ENCODE assay signal across 9 cellular contexts in the genomic region with DNA sequence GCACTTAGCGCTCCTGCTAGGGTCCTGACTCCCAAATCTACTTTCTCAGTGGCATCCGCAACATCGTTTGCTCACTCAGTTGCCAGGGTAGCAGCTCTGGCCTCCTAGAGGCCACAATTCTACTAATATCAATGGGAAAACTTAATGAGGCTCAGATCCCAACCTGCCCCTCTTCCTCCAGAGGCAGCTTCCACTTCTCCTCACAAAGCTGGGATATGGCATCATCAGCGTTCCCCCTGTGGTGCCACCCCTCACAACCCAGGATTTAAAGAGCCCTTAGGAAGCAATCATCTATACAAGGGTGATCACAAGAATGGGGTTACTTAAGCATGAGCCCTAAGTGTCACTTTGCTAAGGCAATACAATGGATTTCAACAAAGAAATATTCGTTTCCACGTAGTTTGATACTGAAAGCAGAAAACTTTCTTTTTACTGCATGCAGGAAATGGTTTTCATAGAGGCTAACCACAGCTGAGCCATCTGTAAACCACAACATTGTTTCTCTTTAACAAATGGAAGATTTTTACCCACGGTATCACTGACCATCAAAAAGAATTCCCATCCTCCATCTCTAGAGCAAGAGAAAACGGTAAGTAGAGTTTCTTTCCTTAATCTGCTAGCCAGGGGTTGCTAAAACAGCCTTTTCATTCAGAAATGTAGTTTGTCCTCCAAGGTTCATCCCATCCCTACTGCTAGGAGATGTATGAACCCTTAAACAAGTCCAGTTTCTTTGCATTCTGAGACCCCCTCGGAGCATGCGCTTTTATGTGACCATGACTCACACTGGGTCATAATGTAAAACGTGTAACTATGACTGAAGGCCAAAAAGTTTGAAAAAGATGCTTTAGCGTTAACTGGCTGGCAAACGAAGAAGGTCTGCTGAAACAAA.
DNase-seq lines count a peak whose midpoint lies in the region; ATAC-seq and FAIRE-seq lines count a peak whose summit lies in the region.
"Had no signal": no experiment of that assay in that cellular context is flagged by ENCODE, and none has a peak within 500 bp of the region (broad histone marks: within the 10 kb centered on the region; RNA-seq: fewer than 3 reads in every experiment).

No MANE protein-coding gene starts in this region.

- intact Hi-C loops in sciatic nerve (cut with DNase I) = no loop called here

- FAIRE-seq in RCC 7860 (lab: Jason Lieb, UNC) = peak; percentile 89
- FAIRE-seq: A204.1 had no signal

- peak; percentile 82 for ATAC-seq in HG02798 (IDR thresholded peaks at IDR 0.05; ENCODE audit: poor library complexity, unreplicated experiment)
- ATAC-seq in sciatic nerve = no peak

- DNase-seq in NCI-H2107 treated with DMSO at 0.1 percent for 48 hours (lab: John Stamatoyannopoulos, UW; ENCODE audit: unreplicated experiment) (peak; percentile 24), NCI-H2107 (lab: John Stamatoyannopoulos, UW) (no peak), RCC 7860 (ENCODE audit: low spot score) (peak; percentile 83), fibroblast of peridontal ligament (ENCODE audit: extremely low read depth) (peak; percentile 94), anterior cingulate cortex (lab: John Stamatoyannopoulos, UW) (no peak), Ammon's horn (ENCODE audit: low spot score) (no peak), sciatic nerve (ENCODE audit: low spot score) (no peak)

Comparison
In these comparisons a context has a peak if more than half of its experiments do, and no peak if none do; other contexts are left out.
1. DNase-seq: peak in NCI-H2107 treated with DMSO at 0.1 percent for 48 hours (single experiment), RCC 7860 (single experiment) and fibroblast of peridontal ligament (single experiment); none in NCI-H2107 (single experiment), anterior cingulate cortex (0 of 58), Ammon's horn (single experiment) and sciatic nerve (single experiment).